Comparison of ENCODE assay signal across 10 cellular contexts in genomic region chr2:74020717-74021406, GRCh38. TPM values are rescaled to one million over a fixed set of nuclear protein-coding genes. Genes with fewer than 3 reads are reported as not detected.
DNase-seq lines count a peak whose midpoint lies in the region; ATAC-seq and TF ChIP-seq lines count a peak whose summit lies in the region.
"Had no signal": no experiment of that assay in that cellular context is flagged by ENCODE, and none has a peak within 500 bp of the region (broad histone marks: within the 10 kb centered on the region; RNA-seq: fewer than 3 reads in every experiment).

No MANE protein-coding gene starts in this region.

- DNase-seq in G401 (ENCODE audit: low spot score) = peak; percentile 44
- DNase-seq in Jurkat, Clone E6-1 (ENCODE audit: low read depth, low spot score) = peak; percentile 53
- no peak for DNase-seq in WTC11 (ENCODE audit: low spot score)
- DNase-seq in naive B cell = no peak
- no peak for DNase-seq in stimulated activated CD4-positive, alpha-beta T cell treated with anti-CD3 and anti-CD28 coated beads, Interleukin-4, amount 100 ng/mL, for 4 hours
- DNase-seq in activated gamma-delta T cell (lab: John Stamatoyannopoulos, UW) = no peak
- DNase-seq in glomerular visceral epithelial cell (ENCODE audit: extremely low spot score) = no peak
- no peak for DNase-seq in NOMO-1 treated with dmso at 0.1 percent for 144 hours (lab: John Stamatoyannopoulos, UW; ENCODE audit: unreplicated experiment)
- DNase-seq: stimulated activated CD4-positive, alpha-beta T cell treated with anti-CD3 and anti-CD28 coated beads, Interleukin-1b, Interleukin-23, amount 100 ng/mL, for 48 hours had no signal

- no peak overlapping the region for H3K4me3 ChIP-seq in Jurkat, Clone E6-1 (ENCODE audit: low read length)
- H3K4me3 ChIP-seq: SK-N-MC had no signal

- ATAC-seq in WTC11 (no peak), naive B cell (ENCODE audit: low read depth in 2 of 2) (peak; percentile 64 to 69)

- POLR2A ChIA-PET in WTC11 (lab: Charles Lee) = no interaction called here

- H3K4me3 Mint-ChIP-seq in WTC11 (no peak overlapping the region), naive B cell (peak overlapping the region in 4 of 8 donors; percentile 17 to 49 (median 28))

- H3K27me3 Mint-ChIP-seq in WTC11 (ENCODE audit: low read depth) (no peaks in the 10 kb centered on the region), naive B cell (no peaks in the 10 kb centered on the region)

- in situ Hi-C loops in G401 (cut with HindIII; ENCODE audit: low sequenced_read_pairs) = no loop called here

- H3K36me3 Mint-ChIP-seq in WTC11 (no peaks in the 10 kb centered on the region), naive B cell (no peaks in the 10 kb centered on the region)

- H3K27ac Mint-ChIP-seq in WTC11 = peak overlapping the region; percentile 69; the same call in 1 of the 2 replicates
- peak overlapping the region; percentile 12 to 81 (median 48) for H3K27ac Mint-ChIP-seq in naive B cell

- no peak for TF ChIP-seq CTCF in WTC11 (IDR thresholded peaks at IDR 0.05)

- H3K9me3 Mint-ChIP-seq in WTC11 (no peaks in the 10 kb centered on the region), naive B cell (no peaks in the 10 kb centered on the region)

- H3K4me1 Mint-ChIP-seq in WTC11 (peaks cover 35% of the 10 kb centered on the region), naive B cell (peaks cover 34 to 72% (median 62%) of the 10 kb centered on the region in 3 donors)

- CTCF ChIA-PET in WTC11 (lab: Charles Lee) = no interaction called here

TF ChIP-seq in WTC11, 78 proteins besides CTCF, POLR2A, EP300 and RAD21:
- TF ChIP-seq GABPB1 (CRISPR knock-in tag; IDR thresholded peaks at IDR 0.05) (no peak), IRF1 (CRISPR knock-in tag; IDR thresholded peaks at IDR 0.05) (no peak), NFE2L1 (CRISPR knock-in tag; IDR thresholded peaks at IDR 0.05) (no peak)

RNA-seq across cellular contexts. Expression of gene TET3, which starts 36.2 kb away (rescaled TPM):
- 2.0 and 3.7 TPM in 2 replicates for total RNA-seq in G401 (2014; rRNA removed; shearing (Covaris generic))
- polyA plus RNA-seq in Jurkat, Clone E6-1 (2012; ENCODE audit: insufficient read depth, insufficient read length) = 7.7 TPM
- 16.4 to 19.3 TPM (median 18.2 TPM) in 3 replicates for total RNA-seq in WTC11 (2021)
- polyA plus RNA-seq in naive B cell (ENCODE audit: low read depth in 6 of 6) = 1 to 10 TPM in 1 of 6 donors, under 1 TPM in 5; 0.03 to 1.2 (median 0.53) TPM

Comparison
In these comparisons a context has a peak if more than half of its experiments do, and no peak if none do; other contexts are left out.
1. DNase-seq: peak in G401 (single experiment) and Jurkat, Clone E6-1 (single experiment); none in WTC11 (single experiment), naive B cell (single experiment), stimulated activated CD4-positive, alpha-beta T cell treated with anti-CD3 and anti-CD28 coated beads, Interleukin-4, amount 100 ng/mL, for 4 hours (0 of 2), activated gamma-delta T cell (single experiment), glomerular visceral epithelial cell (single experiment) and NOMO-1 treated with dmso at 0.1 percent for 144 hours (single experiment).